Comparison of ENCODE assay signal across 34 cellular contexts in genomic region chr7:156145184-156145583, GRCh38.
"Had no signal": no experiment of that assay in that cellular context is flagged by ENCODE, and none has a peak within 500 bp of the region (broad histone marks: within the 10 kb centered on the region; RNA-seq: fewer than 3 reads in every experiment).

No MANE protein-coding gene starts in this region.

- FAIRE-seq: astrocyte, TTC549 had no signal

- DNase-seq: activated B cell treated with CpG ODN at 0.5 μM for 24 hours; activated CD4-positive, alpha-beta memory T cell treated with anti-CD3 and anti-CD28 coated beads for 36 hours; activated CD4-positive, alpha-beta T cell treated with anti-CD3 and anti-CD28 coated beads for 4 hours; activated CD4-positive, alpha-beta T cell treated with anti-CD3 and anti-CD28 coated beads, Interleukin-2, amount 10 ng/mL, durations not matched to agents 24 days and 14 days; activated CD4-positive, alpha-beta T cell treated with anti-CD3 and anti-CD28 coated beads, Interleukin-2, amount 50 U/mL, for 1 hour; activated CD4-positive, alpha-beta T cell treated with anti-CD3 and anti-CD28 coated beads, Interleukin-2, amount 50 U/mL, for 4 hours; activated CD4-positive, CD25-positive, alpha-beta regulatory T cell treated with anti-CD3 and anti-CD28 coated beads, Interleukin-2, amount 50 U/mL, for 72 hours; activated CD8-positive, alpha-beta memory T cell treated with anti-CD3 and anti-CD28 coated beads, Interleukin-2, amount 50 U/mL, for 4 hours; activated CD8-positive, alpha-beta T cell treated with anti-CD3 and anti-CD28 coated beads for 36 hours; activated effector memory CD4-positive, alpha-beta T cell treated with anti-CD3 and anti-CD28 coated beads, Interleukin-2, amount 50 U/mL, for 16 hours; activated gamma-delta T cell treated with Interleukin-2 at 50 U/mL for 16 hours; activated naive CD4-positive, alpha-beta T cell; activated naive CD4-positive, alpha-beta T cell treated with anti-CD3 and anti-CD28 coated beads for 36 hours; activated naive CD4-positive, alpha-beta T cell treated with anti-CD3 and anti-CD28 coated beads, Interleukin-2, amount 50 U/mL, for 16 hours; activated naive CD8-positive, alpha-beta T cell treated with anti-CD3 and anti-CD28 coated beads for 36 hours; activated T-cell treated with anti-CD3 and anti-CD28 coated beads for 4 hours; activated T-cell treated with anti-CD3 and anti-CD28 coated beads, Interleukin-2, amount 50 U/mL, for 1 hour; activated T-cell treated with anti-CD3 and anti-CD28 coated beads, Interleukin-2, amount 50 U/mL, for 4 hours; activated T-cell treated with anti-CD3 and anti-CD28 coated beads, Interleukin-2, amount 50 U/mL, for 72 hours; adrenal gland; amniotic stem cell; aorta; body of pancreas; brain microvascular endothelial cell; central memory CD4-positive, alpha-beta T cell; T-helper 1 cell; T-helper 2 cell; T-helper 9 cell had no signal

- H3K4me1 ChIP-seq: adrenal gland, breast epithelium had no signal

- ATAC-seq: activated CD8-positive, alpha-beta T cell treated with anti-CD3 and anti-CD28 coated beads for 36 hours; activated naive CD4-positive, alpha-beta T cell treated with anti-CD3 and anti-CD28 coated beads, Interleukin-2, amount 50 U/mL, for 72 hours; activated T-cell treated with anti-CD3 and anti-CD28 coated beads, Interleukin-2, amount 50 U/mL, for 4 hours; activated T-cell treated with anti-CD3 and anti-CD28 coated beads, Interleukin-2, amount 50 U/mL, for 72 hours; activated T-helper 17 cell treated with anti-CD3 and anti-CD28 coated beads, Interleukin-2, amount 50 U/mL, for 72 hours; body of pancreas had no signal

- H3K9me3 ChIP-seq: adrenal gland, body of pancreas, breast epithelium had no signal

- H3K4me3 ChIP-seq: adrenal gland, body of pancreas, breast epithelium had no signal

- H3K36me3 ChIP-seq: adrenal gland, brain microvascular endothelial cell, breast epithelium had no signal

- H3K27me3 ChIP-seq: adrenal gland, body of pancreas, brain microvascular endothelial cell had no signal

- H3K27ac ChIP-seq: adrenal gland, body of pancreas, brain microvascular endothelial cell, breast epithelium, VCaP had no signal
